In genomic region chr3:45553469-45553974, GRCh38 we compare ENCODE assay signal across 9 cellular contexts. TPM values are rescaled to one million over a fixed set of nuclear protein-coding genes. Genes with fewer than 3 reads are reported as not detected.
DNase-seq lines count a peak whose midpoint lies in the region; ATAC-seq and TF ChIP-seq lines count a peak whose summit lies in the region.
"Had no signal": no experiment of that assay in that cellular context is flagged by ENCODE, and none has a peak within 500 bp of the region (broad histone marks: within the 10 kb centered on the region; RNA-seq: fewer than 3 reads in every experiment).

No MANE protein-coding gene starts in this region.

- peaks cover 16% of the 10 kb centered on the region for H3K4me1 ChIP-seq in Karpas-422 (ENCODE audit: low read length)

- TF ChIP-seq CTCF in GM10248 (IDR thresholded peaks at IDR 0.05; ENCODE audit: control extremely low read depth, extremely low read depth, low read depth, missing control alignments) (no peak), VCaP (conservative IDR thresholded peaks at IDR 0.05) (no peak)

- H3K27ac ChIP-seq in Karpas-422 (ENCODE audit: low read length) (peak overlapping the region; percentile 22; the same call in 1 of the 2 replicates), VCaP (peak overlapping the region; percentile 61)

- peak; percentile 45 for DNase-seq in GM10248 (ENCODE audit: extremely low spot score)
- no peak for DNase-seq in Karpas-422
- peak; percentile 77 for DNase-seq in islet precursor cell
- no peak for DNase-seq in activated CD8-positive, alpha-beta memory T cell treated with anti-CD3 and anti-CD28 coated beads, Interleukin-2, amount 50 U/mL, for 4 hours
- DNase-seq in mucosa of gallbladder (ENCODE audit: low spot score), result no peak
- no peak for DNase-seq in NCI-H774 (lab: John Stamatoyannopoulos, UW)

- POLR2A ChIA-PET in GM10248 (lab: Yijun Ruan, JAX), result no interaction called here

- H4K20me1 ChIP-seq in Karpas-422 (ENCODE audit: insufficient read depth, low read depth, low read length), result no peaks in the 10 kb centered on the region

- ATAC-seq in GM19397 (IDR thresholded peaks at IDR 0.05; ENCODE audit: unreplicated experiment), result no peak

- no peak overlapping the region for H2AFZ ChIP-seq in Karpas-422 (ENCODE audit: low read length)

- no peak overlapping the region for H3K4me2 ChIP-seq in Karpas-422 (ENCODE audit: low read depth, low read length, poor library complexity, severe bottlenecking)

- H3K27me3 ChIP-seq in Karpas-422 (ENCODE audit: low read length), result no peaks in the 10 kb centered on the region
- H3K27me3 ChIP-seq: dorsolateral prefrontal cortex had no signal

- CTCF ChIA-PET in GM10248 (lab: Yijun Ruan, JAX), result interaction anchor here (0.7 to 1.8 kb wide), 6 partner anchors 9 to 106 kb away, joined by 3 to 6 read pairs (median 4); partner anchors contain the start of gene LIMD1

- H3K9ac ChIP-seq in Karpas-422 (ENCODE audit: low read length), result peak overlapping the region; percentile 15; the same call in 1 of the 2 replicates

- no peaks in the 10 kb centered on the region for H3K9me3 ChIP-seq in Karpas-422 (ENCODE audit: low read length)

- H3K9me2 ChIP-seq in Karpas-422 (replicated peaks; ENCODE audit: insufficient read depth, low read length), result no peaks in the 10 kb centered on the region

- no peaks in the 10 kb centered on the region for H3K79me2 ChIP-seq in Karpas-422 (ENCODE audit: low read length)

- no peak overlapping the region for H3K4me3 ChIP-seq in Karpas-422 (ENCODE audit: low read length)
- H3K4me3 ChIP-seq: dorsolateral prefrontal cortex had no signal

- 0 out of 2 replicates have a peak, but pooled peaks cover 5% of the 10 kb centered on the region for H3K36me3 ChIP-seq in Karpas-422 (ENCODE audit: insufficient read depth, low read length)

RNA-seq across cellular contexts. Expression of gene LIMD1, which starts 41.0 kb away (rescaled TPM):
- 3.5 and 5.7 TPM in 2 replicates for total RNA-seq in Karpas-422 (2014; rRNA removed; shearing (Covaris generic); ENCODE audit: low replicate concordance)
- total RNA-seq in mucosa of gallbladder, result 76.8 TPM

Comparison
In these comparisons a context has a peak if more than half of its experiments do, and no peak if none do; other contexts are left out.
1. DNase-seq: peak in GM10248 (single experiment) and islet precursor cell (single experiment); none in Karpas-422 (single experiment), activated CD8-positive, alpha-beta memory T cell treated with anti-CD3 and anti-CD28 coated beads, Interleukin-2, amount 50 U/mL, for 4 hours (single experiment), mucosa of gallbladder (single experiment) and NCI-H774 (single experiment).
2. RNA of gene LIMD1, which starts 41.0 kb away (total RNA-seq): 76.8 TPM in mucosa of gallbladder (single experiment); 3.5 to 5.7 TPM in Karpas-422; every median in the first group is over 10 times any median in the second.